Comparison of ENCODE assay signal across 9 cellular contexts in the genomic region with DNA sequence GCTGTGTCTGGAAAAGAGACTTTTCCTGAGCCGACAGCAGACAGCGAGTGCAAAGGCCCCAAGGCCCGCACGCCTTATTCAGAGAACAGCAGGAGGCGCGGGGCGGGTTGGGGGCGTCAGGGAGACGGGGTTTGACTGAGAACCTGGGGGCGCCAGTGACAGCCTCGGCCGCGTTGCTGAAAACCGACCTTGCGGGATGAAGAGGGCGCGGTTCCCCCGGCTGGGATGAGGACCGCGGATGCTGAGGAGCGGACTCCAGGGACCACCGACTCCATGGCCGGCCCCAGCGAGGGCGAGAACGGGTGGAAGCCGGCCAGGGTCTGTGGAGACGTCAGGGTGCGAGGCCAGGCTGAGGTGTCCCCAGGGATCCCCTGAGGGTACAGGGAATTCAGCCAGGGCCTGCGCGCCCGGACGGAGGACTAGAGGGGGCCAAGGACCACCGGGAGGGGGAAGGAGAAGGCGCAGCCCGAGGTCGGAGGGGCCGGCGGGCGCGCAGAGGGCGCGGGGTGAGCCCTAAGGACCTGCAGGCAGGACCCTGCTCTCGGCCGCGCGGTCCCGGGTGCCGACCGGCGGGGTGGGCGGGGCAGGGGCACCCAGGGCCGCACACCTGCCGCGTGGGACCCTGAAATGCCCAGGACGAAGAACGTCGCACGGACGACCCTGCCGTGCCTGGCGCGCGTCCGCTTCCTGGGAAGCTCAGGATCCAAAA. TPM values are rescaled to one million over a fixed set of nuclear protein-coding genes. Genes with fewer than 3 reads are reported as not detected.
DNase-seq lines count a peak whose midpoint lies in the region; ATAC-seq and TF ChIP-seq lines count a peak whose summit lies in the region.
"Had no signal": no experiment of that assay in that cellular context is flagged by ENCODE, and none has a peak within 500 bp of the region (broad histone marks: within the 10 kb centered on the region; RNA-seq: fewer than 3 reads in every experiment).

No MANE protein-coding gene starts in this region.

- H2AK5ac ChIP-seq in mesendoderm (ENCODE audit: low read length), result no peak overlapping the region

- POLR2A ChIA-PET in AG04449 (lab: Yijun Ruan, JAX), result interaction anchor here (0.8 kb wide), 1 partner anchor 49 kb away, joined by 4 read pairs; a partner anchor contains a TSS

- ATAC-seq in GM19452 (IDR thresholded peaks at IDR 0.05; ENCODE audit: unreplicated experiment) (peak; percentile 2), HG02852 (IDR thresholded peaks at IDR 0.05; ENCODE audit: unreplicated experiment) (no peak), GM19397 (IDR thresholded peaks at IDR 0.05; ENCODE audit: unreplicated experiment) (no peak), GM18868 (IDR thresholded peaks at IDR 0.05; ENCODE audit: unreplicated experiment) (no peak), esophagus mucosa (no peak)
- no peak for ATAC-seq in activated naive CD8-positive, alpha-beta T cell treated with anti-CD3 and anti-CD28 coated beads, Interleukin-2, amount 50 U/mL, for 24 hours

- H3K79me2 ChIP-seq in mesendoderm (ENCODE audit: control insufficient read depth, insufficient read depth, low read length), result no peaks in the 10 kb centered on the region

- peak overlapping the region; percentile 36 for H3K4me2 ChIP-seq in mesendoderm (ENCODE audit: low read length)

- H3K9me3 Mint-ChIP-seq in activated naive CD8-positive, alpha-beta T cell treated with anti-CD3 and anti-CD28 coated beads, Interleukin-2, amount 50 U/mL, for 24 hours, result no peaks in the 10 kb centered on the region

- H3K36me3 ChIP-seq in mesendoderm (ENCODE audit: control insufficient read depth, insufficient read depth, low read length), result no peaks in the 10 kb centered on the region
- H3K36me3 ChIP-seq: ovary had no signal

- H3K56ac ChIP-seq in mesendoderm (ENCODE audit: low read length), result peak overlapping the region; percentile 34

- CTCF ChIA-PET in AG04449 (lab: Yijun Ruan, JAX), result interaction anchor here (0.8 to 5.3 kb wide), 20 partner anchors 8 to 133 kb away, joined by 3 to 97 read pairs (median 4); no protein-coding TSS in a partner anchor

- H3K36me3 Mint-ChIP-seq in activated naive CD8-positive, alpha-beta T cell treated with anti-CD3 and anti-CD28 coated beads, Interleukin-2, amount 50 U/mL, for 24 hours (ENCODE audit: low read depth), result peaks cover 8% of the 10 kb centered on the region

- no peak overlapping the region for H3K27ac ChIP-seq in mesendoderm (ENCODE audit: low read depth, low read length)
- H3K27ac ChIP-seq: ovary had no signal

- no peak overlapping the region for H4K5ac ChIP-seq in mesendoderm (ENCODE audit: low read length)

- no peak overlapping the region for H3K4ac ChIP-seq in mesendoderm (ENCODE audit: low read depth, low read length)

- H3K4me1 ChIP-seq in mesendoderm (ENCODE audit: control insufficient read depth, low read depth, low read length), result no peaks in the 10 kb centered on the region

- no peak for TF ChIP-seq CTCF in AG04449 (IDR thresholded peaks at IDR 0.05; ENCODE audit: insufficient read depth, low read length, missing control alignments)

- no peak overlapping the region for H2BK5ac ChIP-seq in mesendoderm (ENCODE audit: low read length)

- H3K27me3 ChIP-seq in mesendoderm (ENCODE audit: insufficient read depth, low read length, poor library complexity), result peaks cover 29% of the 10 kb centered on the region
- H3K27me3 ChIP-seq: ovary had no signal

- peak overlapping the region; percentile 75 for H3K4me3 Mint-ChIP-seq in activated naive CD8-positive, alpha-beta T cell treated with anti-CD3 and anti-CD28 coated beads, Interleukin-2, amount 50 U/mL, for 24 hours

- peaks cover 18% of the 10 kb centered on the region for H3K27me3 Mint-ChIP-seq in activated naive CD8-positive, alpha-beta T cell treated with anti-CD3 and anti-CD28 coated beads, Interleukin-2, amount 50 U/mL, for 24 hours

- no peak overlapping the region for H3K18ac ChIP-seq in mesendoderm (ENCODE audit: low read length)

- DNase-seq in AG04449 (ENCODE audit: low read depth, low spot score) (no peak), mesendoderm (no peak)
- DNase-seq in activated naive CD8-positive, alpha-beta T cell treated with anti-CD3 and anti-CD28 coated beads, Interleukin-2, amount 50 U/mL, for 24 hours, result no peak

- no peak overlapping the region for H2BK15ac ChIP-seq in mesendoderm (replicated peaks; ENCODE audit: low read depth)

- no peak overlapping the region for H3K23ac ChIP-seq in mesendoderm (ENCODE audit: low read length)

- WGBS in mesendoderm (ENCODE audit: extremely low coverage, insufficient coverage, low lambda C conversion rate), result no CpG with 5 or more reads among the region's 65 CpGs

- H4K8ac ChIP-seq in mesendoderm (ENCODE audit: low read depth, low read length), result no peak overlapping the region

- H3K79me1 ChIP-seq in mesendoderm (ENCODE audit: low read length), result no peaks in the 10 kb centered on the region

- H3K9ac ChIP-seq in mesendoderm (ENCODE audit: low read length), result no peak overlapping the region

- H3K4me1 Mint-ChIP-seq in activated naive CD8-positive, alpha-beta T cell treated with anti-CD3 and anti-CD28 coated beads, Interleukin-2, amount 50 U/mL, for 24 hours, result peaks cover 24% of the 10 kb centered on the region

- no peak overlapping the region for H2BK120ac ChIP-seq in mesendoderm (ENCODE audit: low read depth, low read length)

- peak overlapping the region; percentile 49 for H3K27ac Mint-ChIP-seq in activated naive CD8-positive, alpha-beta T cell treated with anti-CD3 and anti-CD28 coated beads, Interleukin-2, amount 50 U/mL, for 24 hours

- peak overlapping the region; percentile 78 for H3K4me3 ChIP-seq in AG04449 (ENCODE audit: low read depth, low read length)
- H3K4me3 ChIP-seq in mesendoderm (ENCODE audit: low read length), result no peak overlapping the region

RNA-seq across cellular contexts. Expression of a gene that starts 0.8 kb away (rescaled TPM):
- 0.17 TPM for polyA plus RNA-seq in mesendoderm (2013, experiment 1 of 2)
- 0.22 TPM for polyA plus RNA-seq in mesendoderm (2013, experiment 2 of 2)
- 1.1 TPM for total RNA-seq in esophagus mucosa

RNA-seq across cellular contexts. Expression of a gene that starts 49.2 kb away (rescaled TPM):
- polyA plus RNA-seq in mesendoderm (2013, experiment 1 of 2), result 67.4 TPM
- polyA plus RNA-seq in mesendoderm (2013, experiment 2 of 2), result 65.6 TPM
- 96.8 TPM for total RNA-seq in esophagus mucosa
